In the genomic region with DNA sequence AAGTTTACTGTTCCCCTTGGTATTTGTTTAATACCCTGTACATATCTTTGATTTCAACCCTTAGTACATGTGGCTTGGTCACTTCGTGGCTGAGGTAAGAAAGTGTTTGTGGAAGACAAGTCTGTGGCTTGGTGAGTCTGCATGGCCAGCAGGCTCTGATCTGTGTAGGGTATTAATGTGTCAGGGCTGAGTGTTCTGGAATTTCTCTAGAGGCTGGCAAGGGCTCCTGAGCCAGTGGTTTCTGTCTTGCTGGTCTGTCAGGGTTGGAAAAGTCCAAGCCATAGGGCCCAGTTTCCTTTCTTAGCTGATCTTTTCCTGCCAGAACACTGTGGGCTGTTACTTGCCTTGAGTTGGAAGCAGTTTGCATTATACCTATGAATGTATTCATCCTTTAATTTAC, we compare ENCODE assay signal across 15 cellular contexts. TPM values are rescaled to one million over a fixed set of nuclear protein-coding genes. Genes with fewer than 3 reads are reported as not detected.
"Had no signal": no experiment of that assay in that cellular context is flagged by ENCODE, and none has a peak within 500 bp of the region (broad histone marks: within the 10 kb centered on the region; RNA-seq: fewer than 3 reads in every experiment).

No MANE protein-coding gene starts in this region.

- H3K27ac Mint-ChIP-seq: activated CD4-positive, alpha-beta memory T cell treated with anti-CD3 and anti-CD28 coated beads, Interleukin-2, amount 10 ng/mL, durations not matched to agents 7 days and 5 days; activated T-cell treated with anti-CD3 and anti-CD28 coated beads, Interleukin-2, amount 50 U/mL, for 24 hours; brain; dendritic cell treated with granulocyte-macrophage colony-stimulating factor and Interleukin-4, amounts not matched to agents 40 ng/mL and 50 ng/mL, for 4 days; effector memory CD8-positive, alpha-beta T cell; natural killer cell; T-helper 17 cell; WTC11 had no signal

- ATAC-seq: effector memory CD8-positive, alpha-beta T cell; left lobe of liver; natural killer cell; T-helper 17 cell; WTC11 had no signal

- DNase-seq: activated CD4-positive, alpha-beta memory T cell treated with anti-CD3 and anti-CD28 coated beads, Interleukin-2, amount 10 ng/mL, durations not matched to agents 7 days and 5 days; activated CD4-positive, alpha-beta T cell treated with anti-CD3 and anti-CD28 coated beads for 4 hours; activated naive CD4-positive, alpha-beta T cell treated with anti-CD3 and anti-CD28 coated beads, Interleukin-2, amount 50 U/mL, for 16 hours; activated T-cell treated with anti-CD3 and anti-CD28 coated beads, Interleukin-2, amount 50 U/mL, for 24 hours; adrenal gland; effector memory CD8-positive, alpha-beta T cell; natural killer cell; retina; small intestine; T-helper 17 cell had no signal

- H3K36me3 Mint-ChIP-seq: brain, natural killer cell, WTC11 had no signal

- H3K4me3 Mint-ChIP-seq: activated CD4-positive, alpha-beta memory T cell treated with anti-CD3 and anti-CD28 coated beads, Interleukin-2, amount 10 ng/mL, durations not matched to agents 7 days and 5 days; activated T-cell treated with anti-CD3 and anti-CD28 coated beads, Interleukin-2, amount 50 U/mL, for 24 hours; brain; dendritic cell treated with granulocyte-macrophage colony-stimulating factor and Interleukin-4, amounts not matched to agents 40 ng/mL and 50 ng/mL, for 4 days; effector memory CD8-positive, alpha-beta T cell; natural killer cell; T-helper 17 cell; WTC11 had no signal

- H3K27me3 Mint-ChIP-seq: activated CD4-positive, alpha-beta memory T cell treated with anti-CD3 and anti-CD28 coated beads, Interleukin-2, amount 10 ng/mL, durations not matched to agents 7 days and 5 days; activated T-cell treated with anti-CD3 and anti-CD28 coated beads, Interleukin-2, amount 50 U/mL, for 24 hours; brain; dendritic cell treated with granulocyte-macrophage colony-stimulating factor and Interleukin-4, amounts not matched to agents 40 ng/mL and 50 ng/mL, for 4 days; effector memory CD8-positive, alpha-beta T cell; T-helper 17 cell had no signal

- H3K4me1 Mint-ChIP-seq: activated CD4-positive, alpha-beta memory T cell treated with anti-CD3 and anti-CD28 coated beads, Interleukin-2, amount 10 ng/mL, durations not matched to agents 7 days and 5 days; natural killer cell; T-helper 17 cell; WTC11 had no signal

RNA-seq across cellular contexts. Expression of gene FBXL7, which starts 48.0 kb away (rescaled TPM):
- total RNA-seq: activated CD4-positive, alpha-beta memory T cell treated with anti-CD3 and anti-CD28 coated beads, Interleukin-2, amount 10 ng/mL, durations not matched to agents 7 days and 5 days; mononuclear cell; natural killer cell; T-helper 17 cell had no signal
